14 cellular contexts compared by ENCODE assay signal in the genomic region with DNA sequence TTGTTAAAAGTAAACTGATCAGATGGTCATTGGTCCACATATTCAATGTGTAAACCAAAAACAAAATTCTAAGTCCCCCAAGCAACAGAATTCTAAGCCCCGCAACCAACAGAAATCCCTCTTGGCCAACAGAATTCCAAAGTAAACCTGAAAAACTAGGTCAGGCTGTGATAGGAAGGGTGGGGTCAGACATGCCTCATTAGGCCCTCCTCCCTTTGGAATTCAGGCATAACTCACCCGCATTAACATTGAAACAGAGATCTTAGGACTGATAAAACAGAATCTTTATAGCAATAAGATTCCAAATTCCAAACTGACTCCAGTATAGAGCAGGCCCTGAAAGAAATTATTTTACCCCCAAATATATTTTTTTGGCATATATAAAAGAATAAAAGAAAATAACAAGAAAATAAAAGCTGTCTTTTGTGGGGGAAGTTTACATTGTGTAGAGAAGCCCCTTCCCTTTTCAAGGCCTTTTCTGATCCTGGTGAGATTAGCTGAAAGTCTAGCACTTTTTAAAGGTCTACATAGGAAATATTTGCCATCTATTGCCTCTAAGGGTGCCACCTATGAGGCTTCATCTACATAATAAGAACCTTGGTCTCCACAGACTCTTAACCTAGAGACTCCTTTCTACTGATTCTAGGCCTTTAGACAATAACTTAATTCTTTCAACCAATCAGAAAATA. TPM values are rescaled to one million over a fixed set of nuclear protein-coding genes. Genes with fewer than 3 reads are reported as not detected.
DNase-seq lines count a peak whose midpoint lies in the region; TF ChIP-seq lines count a peak whose summit lies in the region.
"Had no signal": no experiment of that assay in that cellular context is flagged by ENCODE, and none has a peak within 500 bp of the region (broad histone marks: within the 10 kb centered on the region; RNA-seq: fewer than 3 reads in every experiment).

No MANE protein-coding gene starts in this region.

- H3K4me1 Mint-ChIP-seq in HFFc6 (ENCODE audit: low read depth): peaks cover 54% of the 10 kb centered on the region
- H3K4me1 Mint-ChIP-seq: activated T-helper 17 cell treated with anti-CD3 and anti-CD28 coated beads, Interleukin-2, amount 50 U/mL, for 72 hours; naive thymus-derived CD8-positive, alpha-beta T cell had no signal

- H3K36me3 ChIP-seq in SJCRH30: no peaks in the 10 kb centered on the region
- H3K36me3 ChIP-seq in subcutaneous abdominal adipose tissue (ENCODE audit: control insufficient read depth in 5 of 5, insufficient read depth in 5 of 5, low read length in 5 of 5): no peaks in the 10 kb centered on the region
- H3K36me3 ChIP-seq: tibial artery had no signal

- H3K27ac ChIP-seq in SJCRH30 (peak overlapping the region; percentile 54), subcutaneous abdominal adipose tissue (ENCODE audit: low read depth, low read length) (peak overlapping the region; percentile 57)
- H3K27ac ChIP-seq: tibial artery had no signal

- no peak overlapping the region for H3K9ac ChIP-seq in subcutaneous abdominal adipose tissue (ENCODE audit: low read length in 5 of 5)

- H3K4me1 ChIP-seq in SJCRH30: peaks cover 27% of the 10 kb centered on the region
- peaks cover 0 to 35% (median 29%) of the 10 kb centered on the region in 5 donors for H3K4me1 ChIP-seq in subcutaneous abdominal adipose tissue (ENCODE audit: control insufficient read depth in 5 of 5, insufficient read depth in 5 of 5, low read length in 5 of 5)
- H3K4me1 ChIP-seq: tibial artery had no signal

- 0 out of 2 replicates have a peak, but pooled peaks cover 7% of the 10 kb centered on the region for H3K36me3 Mint-ChIP-seq in HFFc6 (ENCODE audit: low read depth)
- H3K36me3 Mint-ChIP-seq: naive thymus-derived CD8-positive, alpha-beta T cell had no signal

- no peaks in the 10 kb centered on the region for H3K27me3 ChIP-seq in SJCRH30
- no peaks in the 10 kb centered on the region for H3K27me3 ChIP-seq in subcutaneous abdominal adipose tissue (ENCODE audit: control insufficient read depth in 5 of 5, insufficient read depth in 4 of 5, low read length in 5 of 5)
- H3K27me3 ChIP-seq: tibial artery had no signal

- H3K4me3 Mint-ChIP-seq in HFFc6: peak overlapping the region; percentile 48
- H3K4me3 Mint-ChIP-seq: activated T-helper 17 cell treated with anti-CD3 and anti-CD28 coated beads, Interleukin-2, amount 50 U/mL, for 72 hours had no signal

- H3K4me3 ChIP-seq in SJCRH30: no peak overlapping the region
- H3K4me3 ChIP-seq in subcutaneous abdominal adipose tissue (ENCODE audit: low read depth in 1 of 5, low read length in 5 of 5): no peak overlapping the region
- H3K4me3 ChIP-seq in lower leg skin (ENCODE audit: low read depth, poor library complexity, severe bottlenecking): no peak overlapping the region
- H3K4me3 ChIP-seq: tibial artery had no signal

- WGBS in lower leg skin, 2 donors: 50% methylated on average over 2 of the region's 2 CpGs

- TF ChIP-seq POLR2A in lower leg skin (IDR thresholded peaks at IDR 0.05): no peak

- H3K27ac Mint-ChIP-seq in HFFc6: peak overlapping the region; percentile 82
- H3K27ac Mint-ChIP-seq: activated T-helper 17 cell treated with anti-CD3 and anti-CD28 coated beads, Interleukin-2, amount 50 U/mL, for 72 hours; naive thymus-derived CD8-positive, alpha-beta T cell had no signal

- H3K9me3 ChIP-seq in SJCRH30 (replicated peaks): no peaks in the 10 kb centered on the region; the same call in 1 of the 2 replicates
- no peaks in the 10 kb centered on the region for H3K9me3 ChIP-seq in subcutaneous abdominal adipose tissue (ENCODE audit: control insufficient read depth in 5 of 5, low read length in 5 of 5)
- H3K9me3 ChIP-seq: tibial artery had no signal

- no peaks in the 10 kb centered on the region for H3K27me3 Mint-ChIP-seq in HFFc6 (ENCODE audit: insufficient read depth)
- H3K27me3 Mint-ChIP-seq: activated T-helper 17 cell treated with anti-CD3 and anti-CD28 coated beads, Interleukin-2, amount 50 U/mL, for 72 hours had no signal

- no peak for TF ChIP-seq CTCF in HFFc6 (IDR thresholded peaks at IDR 0.05)
- no peak for TF ChIP-seq CTCF in lower leg skin (IDR thresholded peaks at IDR 0.05)

- DNase-seq in HFFc6 (peak; percentile 64), SJCRH30 (peak; percentile 55 to 67), iPS-NIHi11 (ENCODE audit: low spot score) (peak; percentile 9), lower leg skin (ENCODE audit: low spot score in 2 of 2) (no peak), DMS79 (lab: John Stamatoyannopoulos, UW) (no peak), medulla oblongata (ENCODE audit: extremely low spot score) (no peak)
- DNase-seq: activated CD4-positive, alpha-beta T cell treated with anti-CD3 and anti-CD28 coated beads, Interleukin-2, amount 50 U/mL, for 1 hour; naive thymus-derived CD8-positive, alpha-beta T cell; NCI-H187; T-helper 1 cell; tibial artery had no signal

- intact Hi-C loops in lower leg skin (cut with DNase I; ENCODE audit: low total_unique reads): no loop called here

- H3K9me3 Mint-ChIP-seq in HFFc6: no peaks in the 10 kb centered on the region

RNA-seq across cellular contexts. Expression of gene GNAT3, which starts 30.5 kb away (rescaled TPM):
- total RNA-seq in HFFc6 (2021; fragmentation: NEBNext Ultra II Directional; extraction: Animal tissue kit (Norgen Biotek cat#: 25700)): under 1 TPM in 1 of 6 experiments, not detected in 5; 0.26 TPM
- total RNA-seq in SJCRH30 (2014; rRNA removed; shearing (Covaris generic)): not detected in 2 replicates
- total RNA-seq in lower leg skin: not detected
- total RNA-seq: activated T-helper 17 cell treated with anti-CD3 and anti-CD28 coated beads, Interleukin-2, amount 50 U/mL, for 72 hours; HepG2; naive thymus-derived CD8-positive, alpha-beta T cell had no signal

Comparison
In these comparisons a context has a peak if more than half of its experiments do, and no peak if none do; other contexts are left out.
1. DNase-seq: peak in HFFc6 (single experiment), SJCRH30 (2 of 2) and iPS-NIHi11 (single experiment); none in lower leg skin (0 of 2), DMS79 (single experiment) and medulla oblongata (single experiment).